In genomic region chr1:34884961-34885360, GRCh38 we compare ENCODE assay signal across 10 cellular contexts. TPM values are rescaled to one million over a fixed set of nuclear protein-coding genes. Genes with fewer than 3 reads are reported as not detected.
DNase-seq lines count a peak whose midpoint lies in the region; ATAC-seq, FAIRE-seq and TF ChIP-seq lines count a peak whose summit lies in the region.
"Had no signal": no experiment of that assay in that cellular context is flagged by ENCODE, and none has a peak within 500 bp of the region (broad histone marks: within the 10 kb centered on the region; RNA-seq: fewer than 3 reads in every experiment).

No MANE protein-coding gene starts in this region.

- TF ChIP-seq POLR2A in K562 (conservative IDR thresholded peaks at IDR 0.05) = no peak

- H3K9me3 Mint-ChIP-seq in CD4-positive, CD25-positive, alpha-beta regulatory T cell = peaks cover 0 to 4% (median 0%) of the 10 kb centered on the region in 7 donors

- in situ Hi-C loops in K562 (cut with MboI) = no loop called here

- peaks cover 13% of the 10 kb centered on the region for H3K4me1 ChIP-seq in CD4-positive, CD25-positive, alpha-beta regulatory T cell (ENCODE audit: control insufficient read depth, insufficient read depth, low read length, poor library complexity, severe bottlenecking)
- H3K4me1 ChIP-seq in K562 (replicated peaks in 1 of 2; ENCODE audit: control insufficient read depth in 2 of 2, insufficient read depth in 2 of 2, low read length in 2 of 2) (peaks cover 0 to 14% of the 10 kb centered on the region in 2 experiments; a peak in 2 of 5 replicates), mesendoderm (ENCODE audit: control insufficient read depth, low read depth, low read length) (no peaks in the 10 kb centered on the region), OCI-LY7 (ENCODE audit: insufficient read depth, low read length, poor library complexity, severe bottlenecking) (no peaks in the 10 kb centered on the region)

- H3K9ac ChIP-seq in K562 (ENCODE audit: insufficient read depth in 1 of 2, low read depth in 2 of 2, low read length in 2 of 2) = no peak overlapping the region
- no peak overlapping the region for H3K9ac ChIP-seq in mesendoderm (ENCODE audit: low read length)

- no peak for FAIRE-seq in K562 (lab: Jason Lieb, UNC)

- no peak for ATAC-seq in CD4-positive, CD25-positive, alpha-beta regulatory T cell (ENCODE audit: low read depth in 2 of 2)
- ATAC-seq in K562 = peak; percentile 74

- H4K5ac ChIP-seq in mesendoderm (ENCODE audit: low read length) = no peak overlapping the region

- H4K20me1 ChIP-seq in K562 (replicated peaks; ENCODE audit: control insufficient read depth, insufficient read depth, low read length) (no peaks in the 10 kb centered on the region), OCI-LY7 (ENCODE audit: insufficient read depth, low read length) (no peaks in the 10 kb centered on the region)

- no peak overlapping the region for H3K4me3 ChIP-seq in CD4-positive, CD25-positive, alpha-beta regulatory T cell (ENCODE audit: low read depth, low read length)
- H3K4me3 ChIP-seq in K562 (no peak overlapping the region), mesendoderm (ENCODE audit: low read length) (no peak overlapping the region), OCI-LY7 (ENCODE audit: low read depth, low read length, poor library complexity, severe bottlenecking) (no peak overlapping the region)
- H3K4me3 ChIP-seq: lung had no signal

- H3K4me3 Mint-ChIP-seq in CD4-positive, CD25-positive, alpha-beta regulatory T cell = peak overlapping the region in 3 of 4 donors; percentile 51 to 78 (median 62)

- H3K79me1 ChIP-seq in mesendoderm (ENCODE audit: low read length) = no peaks in the 10 kb centered on the region

- H2AFZ ChIP-seq in K562 (ENCODE audit: low read depth, low read length) (no peak overlapping the region), OCI-LY7 (ENCODE audit: low read length) (no peak overlapping the region)

- TF ChIP-seq RAD21 in K562 (CRISPR knock-in tag; conservative IDR thresholded peaks at IDR 0.05 in 1 of 2, IDR thresholded peaks at IDR 0.05 in 1 of 2) = peak in 1 of 2 experiments; percentile 19; a peak in 1 of 4 replicates

- no peak for TF ChIP-seq EP300 in K562 (IDR thresholded peaks at IDR 0.05; ENCODE audit: low read length)

- intact Hi-C loops in K562 (cut with micrococcal nuclease) = no loop called here
- intact Hi-C loops in OCI-LY7 (cut with micrococcal nuclease; ENCODE audit: unreplicated experiment) = no loop called here

- peaks cover 72% of the 10 kb centered on the region for H3K27me3 Mint-ChIP-seq in CD4-positive, CD25-positive, alpha-beta regulatory T cell

- TF ChIP-seq CTCF in K562 (IDR thresholded peaks at IDR 0.05 in 2 of 3, conservative IDR thresholded peaks at IDR 0.05 in 1 of 3; ENCODE audit: insufficient read depth in 2 of 3, low read depth in 1 of 3, low read length in 3 of 3) (peak; percentile 20 to 37 (median 36); a peak in 2 of 6 replicates), OCI-LY7 (conservative IDR thresholded peaks at IDR 0.05; ENCODE audit: low read length) (no peak)

- no peak overlapping the region for H3K56ac ChIP-seq in mesendoderm (ENCODE audit: low read length)

- POLR2A ChIA-PET in K562 (lab: Yijun Ruan, JAX) (interaction anchor here (1.2 to 1.5 kb wide), 2 partner anchors 15 to 17 kb away, joined by 4 read pairs; no protein-coding TSS in a partner anchor), OCI-LY7 (lab: Charles Lee) (no interaction called here)

- no peak overlapping the region for H2BK120ac ChIP-seq in mesendoderm (ENCODE audit: low read depth, low read length)

- H3K9me2 ChIP-seq in OCI-LY7 (ENCODE audit: insufficient read depth, low read length) = no peaks in the 10 kb centered on the region

- no TSS peak for BruUV-seq in K562 (replicated peaks; lab: Mats Ljungman, UMichigan)
- BruUV-seq in OCI-LY7 (replicated peaks; lab: Mats Ljungman, UMichigan) = no TSS peak

- no peak overlapping the region for H3K4ac ChIP-seq in mesendoderm (ENCODE audit: low read depth, low read length)

- H2BK5ac ChIP-seq in mesendoderm (ENCODE audit: low read length) = no peak overlapping the region

- no peaks in the 10 kb centered on the region for H3K9me1 ChIP-seq in K562 (ENCODE audit: control insufficient read depth, insufficient read depth, low read length)

- H2BK15ac ChIP-seq in mesendoderm (replicated peaks; ENCODE audit: low read depth) = no peak overlapping the region

- CTCF ChIA-PET in K562 (lab: Yijun Ruan, JAX; ENCODE audit: low intra/inter-chr PET ratio) (no interaction called here), OCI-LY7 (lab: Charles Lee; ENCODE audit: unreplicated experiment) (no interaction called here)

- no peak overlapping the region for H4K8ac ChIP-seq in mesendoderm (ENCODE audit: low read depth, low read length)

- H3K4me2 ChIP-seq in K562 (ENCODE audit: insufficient read depth, low read length) (no peak overlapping the region), mesendoderm (ENCODE audit: low read length) (peak overlapping the region; percentile 25), OCI-LY7 (ENCODE audit: low read length) (no peak overlapping the region)

- peaks cover 0 to 4% of the 10 kb centered on the region in 2 experiments for H3K9me3 ChIP-seq in CD4-positive, CD25-positive, alpha-beta regulatory T cell (ENCODE audit: control insufficient read depth in 2 of 2, low read length in 2 of 2)
- H3K9me3 ChIP-seq in K562 (replicated peaks; ENCODE audit: control insufficient read depth, insufficient read depth, low read depth, low read length) (no peaks in the 10 kb centered on the region), OCI-LY7 (ENCODE audit: low read length) (0 out of 2 replicates have a peak, but pooled peaks cover 5% of the 10 kb centered on the region)

- no peak overlapping the region for H2AK5ac ChIP-seq in mesendoderm (ENCODE audit: low read length)

- peaks cover 34% of the 10 kb centered on the region for H3K27me3 ChIP-seq in CD4-positive, CD25-positive, alpha-beta regulatory T cell (ENCODE audit: control insufficient read depth, insufficient read depth, low read length)
- peaks cover 33 to 48% of the 10 kb centered on the region in 2 experiments; a peak in 4 of 5 replicates for H3K27me3 ChIP-seq in K562 (ENCODE audit: control insufficient read depth in 2 of 2, insufficient read depth in 2 of 2, low read length in 2 of 2)
- no peaks in the 10 kb centered on the region for H3K27me3 ChIP-seq in mesendoderm (ENCODE audit: insufficient read depth, low read length, poor library complexity)

- H3K79me2 ChIP-seq in K562 (ENCODE audit: control insufficient read depth, insufficient read depth, low read length) (no peaks in the 10 kb centered on the region), mesendoderm (ENCODE audit: control insufficient read depth, insufficient read depth, low read length) (no peaks in the 10 kb centered on the region), OCI-LY7 (ENCODE audit: insufficient read depth, low read depth, low read length) (no peaks in the 10 kb centered on the region)

- peaks cover 0 to 9% (median 4%) of the 10 kb centered on the region in 4 donors for H3K4me1 Mint-ChIP-seq in CD4-positive, CD25-positive, alpha-beta regulatory T cell

- peak overlapping the region in 1 of 3 donors; percentile 46 for H3K27ac Mint-ChIP-seq in CD4-positive, CD25-positive, alpha-beta regulatory T cell

- WGBS in K562 (ENCODE audit: insufficient coverage, low coverage, missing lambda C conversion rate) = 8% methylated on average over 19 of the region's 19 CpGs
- WGBS in mesendoderm (ENCODE audit: extremely low coverage, insufficient coverage, low lambda C conversion rate) = no CpG with 5 or more reads among the region's 19 CpGs

- H3K36me3 Mint-ChIP-seq in CD4-positive, CD25-positive, alpha-beta regulatory T cell = no peaks in the 10 kb centered on the region

- H3K23ac ChIP-seq in mesendoderm (ENCODE audit: low read length) = no peak overlapping the region

- no peaks in the 10 kb centered on the region for H3K36me3 ChIP-seq in CD4-positive, CD25-positive, alpha-beta regulatory T cell (ENCODE audit: control insufficient read depth, insufficient read depth, low read length)
- H3K36me3 ChIP-seq in K562 (ENCODE audit: control insufficient read depth, insufficient read depth, low read length) = no peaks in the 10 kb centered on the region
- no peaks in the 10 kb centered on the region for H3K36me3 ChIP-seq in mesendoderm (ENCODE audit: control insufficient read depth, insufficient read depth, low read length)
- no peaks in the 10 kb centered on the region for H3K36me3 ChIP-seq in OCI-LY7 (ENCODE audit: insufficient read depth, low read length)

- no peak overlapping the region for H3K27ac ChIP-seq in CD4-positive, CD25-positive, alpha-beta regulatory T cell (ENCODE audit: insufficient read depth, low read length, poor library complexity, severe bottlenecking)
- H3K27ac ChIP-seq in K562 (ENCODE audit: extremely low read depth, low read depth, low read length) (no peak overlapping the region), mesendoderm (ENCODE audit: low read depth, low read length) (no peak overlapping the region), OCI-LY7 (ENCODE audit: low read depth, low read length, poor library complexity, severe bottlenecking) (no peak overlapping the region)

- no peak for DNase-seq in CD4-positive, CD25-positive, alpha-beta regulatory T cell
- peak; percentile 26 for DNase-seq in HT-29 (ENCODE audit: low spot score)
- peak in 1 of 4 experiments; percentile 30 for DNase-seq in K562 (ENCODE audit: extremely low read depth in 1 of 4, low spot score in 3 of 4)
- DNase-seq in mesendoderm = peak; percentile 67
- no peak for DNase-seq in A172 (ENCODE audit: low spot score)
- no peak for DNase-seq in DMS 273 treated with DMSO at 0.1 percent for 48 hours (lab: John Stamatoyannopoulos, UW)
- no peak for DNase-seq in OCI-LY7 (ENCODE audit: low spot score)
- DNase-seq in midbrain (lab: John Stamatoyannopoulos, UW) = no peak
- DNase-seq: NCI-H1436 had no signal

- H3K18ac ChIP-seq in mesendoderm (ENCODE audit: low read length) = no peak overlapping the region

RNA-seq across cellular contexts. Expression of gene SMIM12, which starts 25.4 kb away (rescaled TPM):
- 29.7 TPM for total RNA-seq in CD4-positive, CD25-positive, alpha-beta regulatory T cell
- 100 to 1,000 TPM in 1 of 4 donors, 10 to 100 TPM in 3; 92.2 to 105 (median 94.9) TPM for polyA plus RNA-seq in CD4-positive, CD25-positive, alpha-beta regulatory T cell
- 31.5 and 37.7 TPM in 2 replicates for total RNA-seq in HT-29 (2014; rRNA removed; shearing (Covaris generic))
- total RNA-seq in K562 (2011; cell fraction: chromatin; rRNA removed; ENCODE audit: low replicate concordance) = 35.4 and 58.0 TPM in 2 replicates
- 39.9 and 42.4 TPM in 2 replicates for total RNA-seq in K562 (2011; cell fraction: nucleolus; rRNA removed)
- 52.8 and 64.5 TPM in 2 replicates for total RNA-seq in K562 (2011; cell fraction: nucleoplasm; rRNA removed)
- 63.5 and 83.3 TPM in 2 replicates for total RNA-seq in K562 (2014; rRNA removed)
- 57.7 and 63.9 TPM in 2 replicates for total RNA-seq in K562 (2014; rRNA removed; fragmentation: Illumina TruSeq; extraction: Trizol)
- 66.7 and 68.0 TPM in 2 replicates for total RNA-seq in K562 (2015; rRNA removed; fragmentation: Illumina TruSeq; extraction: Trizol)
- 71.4 and 72.3 TPM in 2 replicates for total RNA-seq in K562 (2021)
- polyA plus RNA-seq in K562 (2011; rRNA removed) = 46.8 and 56.1 TPM in 2 replicates
- 66.5 and 83.9 TPM in 2 replicates for polyA plus RNA-seq in K562 (2011; cell fraction: cytosol; rRNA removed)
- 38.6 and 39.9 TPM in 2 replicates for polyA plus RNA-seq in K562 (2011; cell fraction: nucleus; rRNA removed)
- polyA plus RNA-seq in K562 (2012) = 46.4 and 78.0 TPM in 2 replicates
- polyA plus RNA-seq in K562 (2014; fragmentation: Illumina TruSeq; extraction: Trizol) = 91.7 and 112 TPM in 2 replicates
- polyA plus RNA-seq in K562 (2014; fragmentation: Nextera tagmentation; extraction: Ambion mirVana) = 10 to 100 TPM; 51.7 to 54.1 TPM
- polyA plus RNA-seq in K562 (2014; rRNA removed) = 63.9 and 84.5 TPM in 2 replicates
- polyA minus RNA-seq in K562 (2011; rRNA and poly(A)+ RNA removed) = 39.8 and 43.3 TPM in 2 replicates
- polyA minus RNA-seq in K562 (2011; cell fraction: cytosol; rRNA and poly(A)+ RNA removed) = 20.3 and 25.4 TPM in 2 replicates
- 12.9 and 25.4 TPM in 2 replicates for polyA minus RNA-seq in K562 (2011; cell fraction: nucleus; rRNA and poly(A)+ RNA removed)
- polyA plus RNA-seq in mesendoderm (2013, experiment 1 of 2) = 21.5 TPM
- polyA plus RNA-seq in mesendoderm (2013, experiment 2 of 2) = 21.9 TPM
- total RNA-seq in A172 (2014; rRNA removed; shearing (Covaris generic)) = 31.1 and 31.5 TPM in 2 replicates
- 36.3 and 44.3 TPM in 2 replicates for total RNA-seq in OCI-LY7 (2014; rRNA removed; shearing (Covaris generic))
- total RNA-seq in OCI-LY7 (2022) = 39.2 and 41.2 TPM in 2 replicates

RNA-seq across cellular contexts. Expression of gene DLGAP3, which starts 44.5 kb away (rescaled TPM):
- total RNA-seq in CD4-positive, CD25-positive, alpha-beta regulatory T cell = 1.2 TPM
- under 1 TPM; 0.11 to 0.26 (median 0.18) TPM for polyA plus RNA-seq in CD4-positive, CD25-positive, alpha-beta regulatory T cell
- total RNA-seq in HT-29 (2014; rRNA removed; shearing (Covaris generic)) = 0.44 TPM in 1 of 2 replicates, not detected in the other
- 0.30 TPM in 1 of 2 replicates, not detected in the other for total RNA-seq in K562 (2011; cell fraction: chromatin; rRNA removed; ENCODE audit: low replicate concordance)
- total RNA-seq in K562 (2011; cell fraction: nucleolus; rRNA removed) = 0.17 TPM in 1 of 2 replicates, not detected in the other
- total RNA-seq in K562 (2011; cell fraction: nucleoplasm; rRNA removed) = not detected in 2 replicates
- total RNA-seq in K562 (2014; rRNA removed) (not detected in 2 replicates), K562 (2014; rRNA removed; fragmentation: Illumina TruSeq; extraction: Trizol) (not detected in 2 replicates), K562 (2015; rRNA removed; fragmentation: Illumina TruSeq; extraction: Trizol) (not detected in 2 replicates), K562 (2021) (0.07 and 0.18 TPM in 2 replicates), OCI-LY7 (2022) (0.42 and 0.44 TPM in 2 replicates)
- polyA plus RNA-seq in K562 (2011; rRNA removed) (0.01 and 0.03 TPM in 2 replicates), K562 (2014; fragmentation: Illumina TruSeq; extraction: Trizol) (0.04 TPM in 1 of 2 replicates, not detected in the other), K562 (2014; fragmentation: Nextera tagmentation; extraction: Ambion mirVana) (not detected), K562 (2014; rRNA removed) (0.01 and 0.16 TPM in 2 replicates)
- 0.01 and 0.15 TPM in 2 replicates for polyA plus RNA-seq in K562 (2011; cell fraction: cytosol; rRNA removed)
- 0.03 and 0.26 TPM in 2 replicates for polyA plus RNA-seq in K562 (2011; cell fraction: nucleus; rRNA removed)
- 0.03 and 0.05 TPM in 2 replicates for polyA plus RNA-seq in K562 (2012)
- not detected in 2 replicates for polyA minus RNA-seq in K562 (2011; rRNA and poly(A)+ RNA removed)
- polyA minus RNA-seq in K562 (2011; cell fraction: cytosol; rRNA and poly(A)+ RNA removed) = not detected in 2 replicates
- polyA minus RNA-seq in K562 (2011; cell fraction: nucleus; rRNA and poly(A)+ RNA removed) = 0.13 TPM in 1 of 2 replicates, not detected in the other
- polyA plus RNA-seq in mesendoderm (2013, experiment 1 of 2) = 5.2 TPM
- polyA plus RNA-seq in mesendoderm (2013, experiment 2 of 2) = 5.2 TPM
- total RNA-seq in A172 (2014; rRNA removed; shearing (Covaris generic)) = 0.72 TPM in 1 of 2 replicates, not detected in the other
- 0.47 and 0.64 TPM in 2 replicates for total RNA-seq in OCI-LY7 (2014; rRNA removed; shearing (Covaris generic))

Comparison
In these comparisons a context has a peak if more than half of its experiments do, and no peak if none do; other contexts are left out.
1. DNase-seq: peak in HT-29 (single experiment) and mesendoderm (single experiment); none in CD4-positive, CD25-positive, alpha-beta regulatory T cell (0 of 3), A172 (single experiment), DMS 273 treated with DMSO at 0.1 percent for 48 hours (single experiment), OCI-LY7 (single experiment) and midbrain (single experiment).